ENCODE assay signal across 11 cellular contexts in the genomic region with DNA sequence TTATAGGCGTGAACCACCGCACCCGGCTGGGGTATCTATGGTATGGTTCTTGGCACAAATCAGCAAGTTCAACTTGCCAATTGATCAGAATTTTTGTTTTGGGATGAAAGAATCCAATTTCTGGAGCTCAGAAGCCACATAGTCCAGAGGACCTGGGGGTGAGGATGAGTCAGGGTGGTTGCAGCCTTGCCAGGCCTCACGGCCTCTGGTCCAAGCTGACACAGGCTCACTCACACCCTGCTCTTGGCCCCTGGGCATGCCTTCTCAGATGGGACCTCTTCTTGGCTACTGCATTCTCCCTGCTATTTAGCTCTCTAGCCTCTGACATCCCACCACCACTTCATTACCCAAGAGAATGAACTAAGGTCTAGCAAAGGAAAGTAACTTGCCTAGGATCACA. TPM values are rescaled to one million over a fixed set of nuclear protein-coding genes. Genes with fewer than 3 reads are reported as not detected.
A peak's percentile ranks its signal among the peaks of the same experiment; 100 is the strongest.
DNase-seq lines count a peak whose midpoint lies in the region; ATAC-seq and TF ChIP-seq lines count a peak whose summit lies in the region.
"Had no signal": no experiment of that assay in that cellular context is flagged by ENCODE, and none has a peak within 500 bp of the region (broad histone marks: within the 10 kb centered on the region; RNA-seq: fewer than 3 reads in every experiment).

No MANE protein-coding gene starts in this region.

- H2BK15ac ChIP-seq in IMR-90 (ENCODE audit: low read depth, low read length), result no peak overlapping the region

- no peak overlapping the region for H2AFZ ChIP-seq in IMR-90 (replicated peaks; ENCODE audit: low read length, poor library complexity)

- H2BK20ac ChIP-seq in IMR-90 (ENCODE audit: low read depth, low read length), result no peak overlapping the region

- WGBS in IMR-90 (ENCODE audit: extremely low coverage in 2 of 2, insufficient read length in 1 of 2), 2 experiments, result no CpG with 5 or more reads among the region's 4 CpGs
- 94 to 100% methylated on average over 3 to 4 of the region's 4 CpGs for WGBS in transverse colon (ENCODE audit: low coverage in 1 of 2), 2 donors

- dilution Hi-C loops in IMR-90 (cut with HindIII; ENCODE audit: low sequenced_read_pairs, unreplicated experiment), result no loop called here

- no peak overlapping the region for H3K56ac ChIP-seq in IMR-90 (ENCODE audit: extremely low read depth, insufficient read depth, low read length)

- TF ChIP-seq CTCF in IMR-90 (conservative IDR thresholded peaks at IDR 0.05; ENCODE audit: low read depth, low read length) (no peak), chondrocyte (IDR thresholded peaks at IDR 0.05) (no peak), transverse colon (IDR thresholded peaks at IDR 0.05) (no peak)

- H3K23ac ChIP-seq in IMR-90 (ENCODE audit: low read depth, low read length), result peak overlapping the region; percentile 31; the same call in 1 of the 2 replicates

- no peak overlapping the region for H2BK120ac ChIP-seq in IMR-90 (ENCODE audit: low read depth, low read length)

- POLR2A ChIA-PET in IMR-90 (lab: Charles Lee; ENCODE audit: unreplicated experiment), result no interaction called here

- H3K4me3 ChIP-seq in IMR-90 (ENCODE audit: insufficient read depth, low read depth, low read length) (no peak overlapping the region), transverse colon (no peak overlapping the region)
- H3K4me3 ChIP-seq: ovary, SJSA1 had no signal

- DNase-seq in AG20443 (ENCODE audit: low spot score) (peak; percentile 85), IMR-90 (peak; percentile 36), chondrocyte (ENCODE audit: low spot score) (peak; percentile 54), posterior vena cava (ENCODE audit: low spot score) (peak; percentile 77), OCI-M1 (lab: John Stamatoyannopoulos, UW) (no peak), transverse colon (no peak)
- DNase-seq in central memory CD4-positive, alpha-beta T cell, result no peak
- DNase-seq: NCI-H2081 treated with DMSO at 0.1 percent for 48 hours had no signal

- BruUV-seq in IMR-90 (replicated peaks; lab: Mats Ljungman, UMichigan), result no TSS peak

- H3K18ac ChIP-seq in IMR-90 (ENCODE audit: low read depth, low read length), result no peak overlapping the region

- H3K27ac Mint-ChIP-seq in chondrocyte (ENCODE audit: unreplicated experiment), result no peak overlapping the region

- no peaks in the 10 kb centered on the region for H3K9me3 Mint-ChIP-seq in chondrocyte (ENCODE audit: low read depth)

- TF ChIP-seq POLR2A in IMR-90 (IDR thresholded peaks at IDR 0.05; ENCODE audit: low read depth, low read length) (no peak), transverse colon (IDR thresholded peaks at IDR 0.05) (no peak)

- no peak for TF ChIP-seq RAD21 in IMR-90 (IDR thresholded peaks at IDR 0.05; ENCODE audit: low read length)

- CTCF ChIA-PET in IMR-90 (lab: Yijun Ruan, JAX), result interaction anchor here (0.6 kb wide), 1 partner anchor 244 kb away, joined by 3 read pairs; no protein-coding TSS in a partner anchor

- H4K91ac ChIP-seq in IMR-90 (ENCODE audit: insufficient read depth, low read depth, low read length), result no peak overlapping the region

- H3K27ac ChIP-seq in IMR-90 (ENCODE audit: insufficient read depth, low read length) (no peak overlapping the region), transverse colon (no peak overlapping the region)
- H3K27ac ChIP-seq: ovary, SJSA1 had no signal

- no peak overlapping the region for H3K4ac ChIP-seq in IMR-90 (ENCODE audit: low read depth, low read length)

- intact Hi-C loops in IMR-90 (cut with micrococcal nuclease), result no loop called here
- intact Hi-C loops in posterior vena cava (cut with DNase I), result no loop called here
- intact Hi-C loops in transverse colon (cut with DNase I; ENCODE audit: low total_unique reads), result no loop called here

- H3K36me3 ChIP-seq in IMR-90 (ENCODE audit: control insufficient read depth, insufficient read depth, low read length) (peaks cover 26% of the 10 kb centered on the region), transverse colon (peaks cover 0 to under 1% (median 0%) of the 10 kb centered on the region in 4 donors)
- H3K36me3 ChIP-seq: ovary had no signal

- TF ChIP-seq EP300 in transverse colon (IDR thresholded peaks at IDR 0.05; ENCODE audit: low read depth), result no peak

- no peak overlapping the region for H2AK5ac ChIP-seq in IMR-90 (ENCODE audit: low read depth, low read length)

- ATAC-seq in IMR-90 (ENCODE audit: low read depth) (peak; percentile 80), HG03280 (IDR thresholded peaks at IDR 0.05; ENCODE audit: unreplicated experiment) (no peak)

- peaks cover 4% of the 10 kb centered on the region for H3K4me1 ChIP-seq in IMR-90 (ENCODE audit: control insufficient read depth, insufficient read depth, low read length)
- H3K4me1 ChIP-seq in transverse colon, result peaks cover 0 to 8% (median 2%) of the 10 kb centered on the region in 4 donors

- H4K5ac ChIP-seq in IMR-90 (ENCODE audit: low read depth, low read length), result no peak overlapping the region

- no peak overlapping the region for H3K9ac ChIP-seq in IMR-90 (ENCODE audit: low read depth, low read length)

- H3K27me3 Mint-ChIP-seq in chondrocyte (ENCODE audit: low read depth), result no peaks in the 10 kb centered on the region

- no peak overlapping the region for H2BK5ac ChIP-seq in IMR-90 (ENCODE audit: low read depth, low read length, poor library complexity, severe bottlenecking)

- in situ Hi-C loops in IMR-90 (cut with MboI; ENCODE audit: low sequenced_read_pairs) (no loop called here), transverse colon (cut with MboI; ENCODE audit: low pct_ligation_motif_present in 1 of 4, low pct_unique_long_range_greater_than_20kb in 1 of 4, low sequenced_read_pairs in 3 of 4) (no loop called here)

- H3K27me3 ChIP-seq in IMR-90 (ENCODE audit: control insufficient read depth, insufficient read depth, low read length), result no peaks in the 10 kb centered on the region
- no peaks in the 10 kb centered on the region for H3K27me3 ChIP-seq in transverse colon
- H3K27me3 ChIP-seq: ovary, SJSA1 had no signal

- no peak overlapping the region for H3K4me3 Mint-ChIP-seq in chondrocyte (ENCODE audit: unreplicated experiment)

- H3K4me1 Mint-ChIP-seq in chondrocyte (ENCODE audit: low read depth), result peaks cover 5% of the 10 kb centered on the region

- H2AK9ac ChIP-seq in IMR-90 (replicated peaks; ENCODE audit: low read depth, low read length, poor library complexity), result peak overlapping the region; percentile 33

- no peaks in the 10 kb centered on the region; the same call in 1 of the 2 replicates for H4K20me1 ChIP-seq in IMR-90 (ENCODE audit: insufficient read depth, low read length)

- no peak overlapping the region for H3K4me2 ChIP-seq in IMR-90 (ENCODE audit: low read depth, low read length)

- 0 out of 2 replicates have a peak overlapping the region, but pooled peaks have one; percentile 3 for H3K14ac ChIP-seq in IMR-90 (replicated peaks; ENCODE audit: low read depth, low read length)

- peaks cover 7% of the 10 kb centered on the region; the same call in 1 of the 2 replicates for H3K9me1 ChIP-seq in IMR-90 (ENCODE audit: insufficient read depth, low read length)

- H3K36me3 Mint-ChIP-seq in chondrocyte (ENCODE audit: low read depth), result peaks cover 10% of the 10 kb centered on the region

- H3K9me3 ChIP-seq in IMR-90 (ENCODE audit: control insufficient read depth, insufficient read depth, low read length) (no peaks in the 10 kb centered on the region), transverse colon (no peaks in the 10 kb centered on the region)
- H3K9me3 ChIP-seq: ovary, SJSA1 had no signal

- H4K8ac ChIP-seq in IMR-90 (ENCODE audit: low read depth in 2 of 2, low read length in 2 of 2), result no peak overlapping the region

- H3K79me1 ChIP-seq in IMR-90 (ENCODE audit: low read depth in 1 of 2, low read length in 2 of 2), result no peaks in the 10 kb centered on the region

TF ChIP-seq in IMR-90, 13 proteins besides CTCF, POLR2A, EP300 and RAD21:
- TF ChIP-seq RFX5 (IDR thresholded peaks at IDR 0.05; ENCODE audit: low read depth, low read length) (no peak), CEBPB (IDR thresholded peaks at IDR 0.05; ENCODE audit: low read depth, low read length) (no peak)
- TF ChIP-seq, protein P1, sequence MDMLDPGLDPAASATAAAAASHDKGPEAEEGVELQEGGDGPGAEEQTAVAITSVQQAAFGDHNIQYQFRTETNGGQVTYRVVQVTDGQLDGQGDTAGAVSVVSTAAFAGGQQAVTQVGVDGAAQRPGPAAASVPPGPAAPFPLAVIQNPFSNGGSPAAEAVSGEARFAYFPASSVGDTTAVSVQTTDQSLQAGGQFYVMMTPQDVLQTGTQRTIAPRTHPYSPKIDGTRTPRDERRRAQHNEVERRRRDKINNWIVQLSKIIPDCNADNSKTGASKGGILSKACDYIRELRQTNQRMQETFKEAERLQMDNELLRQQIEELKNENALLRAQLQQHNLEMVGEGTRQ (IDR thresholded peaks at IDR 0.05; ENCODE audit: low read depth, low read length), result no peak

RNA-seq across cellular contexts. Expression of a gene that starts 16.3 kb away (rescaled TPM):
- total RNA-seq in IMR-90 (2012; rRNA removed) (53.3 and 79.9 TPM in 2 replicates), chondrocyte (40.5 to 77.6 TPM (median 76.5 TPM) in 3 replicates), posterior vena cava (10 to 100 TPM; 56.6 to 72.1 TPM), transverse colon (10 to 100 TPM; 18.3 to 92.1 (median 45.2) TPM)
- 98.3 and 122 TPM in 2 replicates for polyA plus RNA-seq in IMR-90 (2012; rRNA removed)
- 106 and 143 TPM in 2 replicates for polyA plus RNA-seq in IMR-90 (2012; cell fraction: cytosol; rRNA removed)
- polyA plus RNA-seq in IMR-90 (2012; cell fraction: nucleus; rRNA removed; ENCODE audit: low replicate concordance), result 43.3 and 75.0 TPM in 2 replicates

RNA-seq across cellular contexts. Expression of a gene that starts 24.7 kb away (rescaled TPM):
- total RNA-seq in IMR-90 (2012; rRNA removed) (0.36 TPM in 1 of 2 replicates, not detected in the other), chondrocyte (0.47 TPM in 1 of 3 replicates, not detected in the others), posterior vena cava (not detected), transverse colon (10 to 100 TPM in 2 of 4 donors, 1 to 10 TPM in 1, not detected in 1; 7.6 to 14.2 (median 11.4) TPM)
- polyA plus RNA-seq in IMR-90 (2012; rRNA removed), result 0.32 and 0.37 TPM in 2 replicates
- 0.16 TPM in 1 of 2 replicates, not detected in the other for polyA plus RNA-seq in IMR-90 (2012; cell fraction: cytosol; rRNA removed)
- polyA plus RNA-seq in IMR-90 (2012; cell fraction: nucleus; rRNA removed; ENCODE audit: low replicate concordance), result 1.0 and 1.2 TPM in 2 replicates
- total RNA-seq: SJSA1 had no signal

RNA-seq across cellular contexts. Expression of a gene that starts 39.3 kb away (rescaled TPM):
- total RNA-seq in IMR-90 (2012; rRNA removed), result 10.8 and 13.1 TPM in 2 replicates
- 19.2 and 20.7 TPM in 2 replicates for polyA plus RNA-seq in IMR-90 (2012; rRNA removed)
- polyA plus RNA-seq in IMR-90 (2012; cell fraction: cytosol; rRNA removed), result 6.6 and 7.8 TPM in 2 replicates
- polyA plus RNA-seq in IMR-90 (2012; cell fraction: nucleus; rRNA removed; ENCODE audit: low replicate concordance), result 72.0 and 88.6 TPM in 2 replicates
- 14.3 to 20.0 TPM (median 15.2 TPM) in 3 replicates for total RNA-seq in chondrocyte
- 10 to 100 TPM; 11.2 to 13.1 TPM for total RNA-seq in posterior vena cava
- total RNA-seq in transverse colon, result 10 to 100 TPM; 13.3 to 37.8 (median 32.8) TPM

RNA-seq across cellular contexts. Expression of a gene that starts 39.5 kb away (rescaled TPM):
- 25.0 and 32.3 TPM in 2 replicates for total RNA-seq in IMR-90 (2012; rRNA removed)
- 22.8 and 25.6 TPM in 2 replicates for polyA plus RNA-seq in IMR-90 (2012; rRNA removed)
- polyA plus RNA-seq in IMR-90 (2012; cell fraction: cytosol; rRNA removed), result 12.7 and 18.2 TPM in 2 replicates
- polyA plus RNA-seq in IMR-90 (2012; cell fraction: nucleus; rRNA removed; ENCODE audit: low replicate concordance), result 30.4 and 42.7 TPM in 2 replicates
- total RNA-seq in chondrocyte, result 35.6 to 40.3 TPM (median 36.3 TPM) in 3 replicates
- 10 to 100 TPM; 29.2 TPM for total RNA-seq in posterior vena cava
- 100 to 1,000 TPM; 109 to 638 (median 330) TPM for total RNA-seq in transverse colon

Comparison
In these comparisons a context has a peak if more than half of its experiments do, and no peak if none do; other contexts are left out.
1. DNase-seq: peak in AG20443 (single experiment), IMR-90 (single experiment), chondrocyte (single experiment) and posterior vena cava (single experiment); none in OCI-M1 (single experiment), transverse colon (single experiment) and central memory CD4-positive, alpha-beta T cell (single experiment).